ENCODE assay signal across 1 cellular context in genomic region chr2:111120253-111121027, GRCh38.
TF ChIP-seq lines count a peak whose summit lies in the region.

A gene with protein sequence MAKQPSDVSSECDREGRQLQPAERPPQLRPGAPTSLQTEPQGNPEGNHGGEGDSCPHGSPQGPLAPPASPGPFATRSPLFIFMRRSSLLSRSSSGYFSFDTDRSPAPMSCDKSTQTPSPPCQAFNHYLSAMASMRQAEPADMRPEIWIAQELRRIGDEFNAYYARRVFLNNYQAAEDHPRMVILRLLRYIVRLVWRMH (plus strand): TSS chr2:111120914. CDS start chr2:111123746, 2,832 bp downstream.

TF ChIP-seq in K562, 482 proteins besides CTCF, POLR2A, EP300 and RAD21 (continued from another document):
- TF ChIP-seq NONO (IDR thresholded peaks at IDR 0.05; ENCODE audit: low read depth in 2 of 2, low read length in 1 of 2) = peak; percentile 16 to 98; a peak in 3 of 4 replicates
- peak; percentile 80; the same call in 1 of the 2 replicates for TF ChIP-seq EP400 (IDR thresholded peaks at IDR 0.05)
- peak in 1 of 2 experiments; percentile 88 for TF ChIP-seq NRF1 (conservative IDR thresholded peaks at IDR 0.05 in 1 of 2, IDR thresholded peaks at IDR 0.05 in 1 of 2)
- peak; percentile 99 for TF ChIP-seq CTBP1 (IDR thresholded peaks at IDR 0.05; ENCODE audit: borderline replicate concordance)
- no peak for TF ChIP-seq HEY1 (CRISPR knock-in tag; IDR thresholded peaks at IDR 0.05; ENCODE audit: borderline replicate concordance)
- peak; percentile 71; the same call in 1 of the 2 replicates for TF ChIP-seq ZNF589 (CRISPR knock-in tag; IDR thresholded peaks at IDR 0.05; ENCODE audit: low read depth)
- TF ChIP-seq RNF2 (IDR thresholded peaks at IDR 0.05) = 0 out of 2 replicates have a peak, but pooled peaks have one; percentile 40
- TF ChIP-seq HES1 (IDR thresholded peaks at IDR 0.05; ENCODE audit: low read depth) = 0 out of 2 replicates have a peak, but pooled peaks have one; percentile 50
- peak; percentile 78 for TF ChIP-seq ZEB2 (IDR thresholded peaks at IDR 0.05)
- no peak for TF ChIP-seq GTF2B (IDR thresholded peaks at IDR 0.05; ENCODE audit: extremely low read depth, insufficient read length)
- TF ChIP-seq BCOR (IDR thresholded peaks at IDR 0.05) = peak; percentile 14; the same call in 1 of the 2 replicates
- no peak for TF ChIP-seq CEBPB (tag; IDR thresholded peaks at IDR 0.05)
- TF ChIP-seq, protein P1, sequence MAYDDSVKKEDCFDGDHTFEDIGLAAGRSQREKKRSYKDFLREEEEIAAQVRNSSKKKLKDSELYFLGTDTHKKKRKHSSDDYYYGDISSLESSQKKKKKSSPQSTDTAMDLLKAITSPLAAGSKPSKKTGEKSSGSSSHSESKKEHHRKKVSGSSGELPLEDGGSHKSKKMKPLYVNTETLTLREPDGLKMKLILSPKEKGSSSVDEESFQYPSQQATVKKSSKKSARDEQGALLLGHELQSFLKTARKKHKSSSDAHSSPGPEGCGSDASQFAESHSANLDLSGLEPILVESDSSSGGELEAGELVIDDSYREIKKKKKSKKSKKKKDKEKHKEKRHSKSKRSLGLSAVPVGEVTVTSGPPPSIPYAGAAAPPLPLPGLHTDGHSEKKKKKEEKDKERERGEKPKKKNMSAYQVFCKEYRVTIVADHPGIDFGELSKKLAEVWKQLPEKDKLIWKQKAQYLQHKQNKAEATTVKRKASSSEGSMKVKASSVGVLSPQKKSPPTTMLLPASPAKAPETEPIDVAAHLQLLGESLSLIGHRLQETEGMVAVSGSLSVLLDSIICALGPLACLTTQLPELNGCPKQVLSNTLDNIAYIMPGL (CRISPR knock-in tag; IDR thresholded peaks at IDR 0.05) = peak; percentile 50; the same call in 1 of the 2 replicates
- TF ChIP-seq ZBTB1 (CRISPR knock-in tag; IDR thresholded peaks at IDR 0.05; ENCODE audit: borderline replicate concordance, low read depth) = peak; percentile 17
- no peak for TF ChIP-seq MITF (IDR thresholded peaks at IDR 0.05)
- 0 out of 2 replicates have a peak, but pooled peaks have one; percentile 14 for TF ChIP-seq DPF2 (IDR thresholded peaks at IDR 0.05)
- peak; percentile 83 for TF ChIP-seq KDM5B (IDR thresholded peaks at IDR 0.05; ENCODE audit: insufficient replicate concordance, low read depth, low read length)
- TF ChIP-seq ZNF212 (CRISPR knock-in tag; IDR thresholded peaks at IDR 0.05) = no peak
- TF ChIP-seq ZNF436 (CRISPR knock-in tag; IDR thresholded peaks at IDR 0.05) = no peak
- peak in 1 of 2 experiments; percentile 14; a peak in 1 of 4 replicates for TF ChIP-seq RCOR1 (IDR thresholded peaks at IDR 0.05; ENCODE audit: borderline replicate concordance in 1 of 2, low read depth in 2 of 2, low read length in 2 of 2)
- no peak for TF ChIP-seq HOXB6 (CRISPR knock-in tag; IDR thresholded peaks at IDR 0.05; ENCODE audit: borderline replicate concordance)
- TF ChIP-seq PHF20 (IDR thresholded peaks at IDR 0.05; ENCODE audit: partially characterized antibody) = peak; percentile 70
- TF ChIP-seq PHF8 (IDR thresholded peaks at IDR 0.05; ENCODE audit: borderline replicate concordance, low read length) = peak; percentile 75; the same call in 1 of the 2 replicates
- no peak for TF ChIP-seq TEAD4 (IDR thresholded peaks at IDR 0.05; ENCODE audit: low read length)
- no peak; the same call in 1 of the 2 replicates for TF ChIP-seq TEAD4 (CRISPR knock-in tag; IDR thresholded peaks at IDR 0.05; ENCODE audit: borderline replicate concordance)
- TF ChIP-seq TBP (optimal IDR thresholded peaks at IDR 0.05; ENCODE audit: low read depth, low read length) = peak; percentile 97
- TF ChIP-seq NR2C2 (CRISPR knock-in tag; IDR thresholded peaks at IDR 0.05) = 0 out of 2 replicates have a peak, but pooled peaks have one; percentile 32
- TF ChIP-seq NR2C2 (tag; IDR thresholded peaks at IDR 0.05) = 0 out of 2 replicates have a peak, but pooled peaks have one; percentile 26
- peak; percentile 80; the same call in 1 of the 2 replicates for TF ChIP-seq FOXP1 (CRISPR knock-in tag; IDR thresholded peaks at IDR 0.05)
- no peak for TF ChIP-seq ZNF507 (tag; conservative IDR thresholded peaks at IDR 0.05)
- TF ChIP-seq HDAC1 (IDR thresholded peaks at IDR 0.05) = peak in 1 of 2 experiments; percentile 80; a peak in 2 of 4 replicates
- TF ChIP-seq, protein P2, sequence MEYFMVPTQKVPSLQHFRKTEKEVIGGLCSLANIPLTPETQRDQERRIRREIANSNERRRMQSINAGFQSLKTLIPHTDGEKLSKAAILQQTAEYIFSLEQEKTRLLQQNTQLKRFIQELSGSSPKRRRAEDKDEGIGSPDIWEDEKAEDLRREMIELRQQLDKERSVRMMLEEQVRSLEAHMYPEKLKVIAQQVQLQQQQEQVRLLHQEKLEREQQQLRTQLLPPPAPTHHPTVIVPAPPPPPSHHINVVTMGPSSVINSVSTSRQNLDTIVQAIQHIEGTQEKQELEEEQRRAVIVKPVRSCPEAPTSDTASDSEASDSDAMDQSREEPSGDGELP (CRISPR knock-in tag; IDR thresholded peaks at IDR 0.05; ENCODE audit: borderline replicate concordance) = peak; percentile 40; the same call in 1 of the 2 replicates
- no peak for TF ChIP-seq ETV5 (CRISPR knock-in tag; IDR thresholded peaks at IDR 0.05; ENCODE audit: low read depth)
- no peak for TF ChIP-seq HMG20A (CRISPR knock-in tag; conservative IDR thresholded peaks at IDR 0.05)
- TF ChIP-seq MEIS2 (IDR thresholded peaks at IDR 0.05; ENCODE audit: partially characterized antibody) = peak; percentile 32
- peak; percentile 60; the same call in 1 of the 2 replicates for TF ChIP-seq ATF7 (IDR thresholded peaks at IDR 0.05)
- TF ChIP-seq, protein P3, sequence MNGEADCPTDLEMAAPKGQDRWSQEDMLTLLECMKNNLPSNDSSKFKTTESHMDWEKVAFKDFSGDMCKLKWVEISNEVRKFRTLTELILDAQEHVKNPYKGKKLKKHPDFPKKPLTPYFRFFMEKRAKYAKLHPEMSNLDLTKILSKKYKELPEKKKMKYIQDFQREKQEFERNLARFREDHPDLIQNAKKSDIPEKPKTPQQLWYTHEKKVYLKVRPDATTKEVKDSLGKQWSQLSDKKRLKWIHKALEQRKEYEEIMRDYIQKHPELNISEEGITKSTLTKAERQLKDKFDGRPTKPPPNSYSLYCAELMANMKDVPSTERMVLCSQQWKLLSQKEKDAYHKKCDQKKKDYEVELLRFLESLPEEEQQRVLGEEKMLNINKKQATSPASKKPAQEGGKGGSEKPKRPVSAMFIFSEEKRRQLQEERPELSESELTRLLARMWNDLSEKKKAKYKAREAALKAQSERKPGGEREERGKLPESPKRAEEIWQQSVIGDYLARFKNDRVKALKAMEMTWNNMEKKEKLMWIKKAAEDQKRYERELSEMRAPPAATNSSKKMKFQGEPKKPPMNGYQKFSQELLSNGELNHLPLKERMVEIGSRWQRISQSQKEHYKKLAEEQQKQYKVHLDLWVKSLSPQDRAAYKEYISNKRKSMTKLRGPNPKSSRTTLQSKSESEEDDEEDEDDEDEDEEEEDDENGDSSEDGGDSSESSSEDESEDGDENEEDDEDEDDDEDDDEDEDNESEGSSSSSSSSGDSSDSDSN (IDR thresholded peaks at IDR 0.05; ENCODE audit: borderline replicate concordance in 1 of 2, low read depth in 2 of 2, low read length in 2 of 2) = peak; percentile 51 to 77; a peak in 2 of 4 replicates
- TF ChIP-seq KAT7 (CRISPR knock-in tag; IDR thresholded peaks at IDR 0.05; ENCODE audit: borderline replicate concordance) = peak; percentile 84
- TF ChIP-seq CLOCK (CRISPR knock-in tag; IDR thresholded peaks at IDR 0.05; ENCODE audit: borderline replicate concordance) = no peak
- TF ChIP-seq HNRNPK (IDR thresholded peaks at IDR 0.05; ENCODE audit: low read depth, low read length, poor library complexity, severe bottlenecking) = peak; percentile 47
- 0 out of 2 replicates have a peak, but pooled peaks have one; percentile 69 for TF ChIP-seq TARDBP (IDR thresholded peaks at IDR 0.05)
